Comparison of ENCODE assay signal across 9 cellular contexts in the genomic region with DNA sequence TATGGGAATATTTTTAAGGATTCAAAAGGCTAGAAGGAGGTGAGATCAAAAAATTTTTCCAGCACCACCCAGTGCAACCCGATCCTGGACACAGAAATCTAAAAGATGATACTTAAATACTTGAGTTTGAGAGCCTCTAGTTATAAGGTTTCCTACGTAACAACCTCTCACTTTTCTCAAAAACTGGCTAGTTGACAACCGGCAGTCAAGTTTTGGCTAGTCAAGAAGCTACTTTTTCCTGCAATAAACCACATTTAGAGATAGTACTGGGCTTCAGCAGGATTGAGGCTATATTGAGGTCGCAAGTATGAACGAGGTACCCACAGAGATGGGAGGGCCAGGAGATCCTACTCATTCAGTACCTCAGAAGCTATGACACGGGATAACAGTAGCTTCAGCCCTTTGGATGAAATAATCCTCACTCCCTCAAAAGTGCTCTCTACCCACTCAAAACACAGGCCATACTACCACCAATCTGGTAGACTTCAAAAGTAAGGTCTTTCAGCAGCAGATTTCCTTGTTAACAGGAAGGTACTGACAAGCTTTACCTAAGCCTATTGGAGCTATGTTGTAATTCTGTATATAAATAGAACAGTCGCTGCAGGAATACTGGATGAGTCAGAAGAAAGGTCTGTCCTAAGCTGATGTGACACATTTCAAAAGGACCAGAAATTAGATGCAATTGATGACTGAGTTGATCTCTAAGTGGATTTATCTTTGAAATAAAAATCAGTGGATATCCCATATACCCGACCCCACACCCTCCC. TPM values are rescaled to one million over a fixed set of nuclear protein-coding genes. Genes with fewer than 3 reads are reported as not detected.
DNase-seq lines count a peak whose midpoint lies in the region; ATAC-seq, FAIRE-seq and TF ChIP-seq lines count a peak whose summit lies in the region.
"Had no signal": no experiment of that assay in that cellular context is flagged by ENCODE, and none has a peak within 500 bp of the region (broad histone marks: within the 10 kb centered on the region; RNA-seq: fewer than 3 reads in every experiment).

No MANE protein-coding gene starts in this region.

- no peaks in the 10 kb centered on the region for H3K27me3 ChIP-seq in prostate gland (replicated peaks; ENCODE audit: insufficient read depth)
- H3K27me3 ChIP-seq: SJSA1 had no signal

- TF ChIP-seq CTCF in GM20000 (IDR thresholded peaks at IDR 0.05; ENCODE audit: extremely low read depth, missing control alignments) (no peak), prostate gland (IDR thresholded peaks at IDR 0.05) (no peak)

- peak; percentile 37 for FAIRE-seq in RCC 7860 (lab: Jason Lieb, UNC)

- H3K4me1 ChIP-seq in prostate gland (replicated peaks): no peaks in the 10 kb centered on the region

- no peak overlapping the region for H3K4me3 ChIP-seq in prostate gland

- no peaks in the 10 kb centered on the region for H3K36me3 ChIP-seq in prostate gland

- peak; percentile 25 for TF ChIP-seq POLR2A in prostate gland (IDR thresholded peaks at IDR 0.05)

- 66% methylated on average over 8 of the region's 8 CpGs for WGBS in prostate gland

- H3K27ac ChIP-seq in prostate gland: no peak overlapping the region
- H3K27ac ChIP-seq: SJSA1 had no signal

- ATAC-seq in esophagus mucosa (peak; percentile 53), GM18861 (IDR thresholded peaks at IDR 0.05; ENCODE audit: unreplicated experiment) (no peak)

- intact Hi-C loops in prostate gland (cut with DNase I): loop anchor here (2.0 to 10.0 kb wide), 2 partner anchors 193 to 265 kb away; partner anchors contain the start of gene EIF4E

- no peaks in the 10 kb centered on the region for H3K9me3 ChIP-seq in prostate gland
- H3K9me3 ChIP-seq: SJSA1 had no signal

- peak; percentile 10 for DNase-seq in GM20000 (ENCODE audit: low spot score)
- DNase-seq in RCC 7860 (ENCODE audit: low spot score): peak; percentile 70
- no peak for DNase-seq in prostate gland (ENCODE audit: low spot score)
- DNase-seq in GOT3 (lab: John Stamatoyannopoulos, UW): no peak
- DNase-seq in retina: no peak
- DNase-seq in NCI-H187 treated with DMSO at 0.1 percent for 48 hours (lab: John Stamatoyannopoulos, UW): no peak

RNA-seq across cellular contexts. Expression of gene TSPAN5, which starts 1.5 kb away (rescaled TPM):
- 12.9 TPM for total RNA-seq in esophagus mucosa
- total RNA-seq in prostate gland: 10 to 100 TPM in 1 of 2 donors, 1 to 10 TPM in 1; 7.9 to 48.5 TPM

Comparison
In these comparisons a context has a peak if more than half of its experiments do, and no peak if none do; other contexts are left out.
1. DNase-seq: peak in GM20000 (single experiment) and RCC 7860 (single experiment); none in prostate gland (single experiment), GOT3 (single experiment), retina (single experiment) and NCI-H187 treated with DMSO at 0.1 percent for 48 hours (single experiment).